Comparison of ENCODE assay signal across 11 cellular contexts in genomic region chr15:68806220-68807105, GRCh38. TPM values are rescaled to one million over a fixed set of nuclear protein-coding genes. Genes with fewer than 3 reads are reported as not detected.
DNase-seq lines count a peak whose midpoint lies in the region; ATAC-seq and TF ChIP-seq lines count a peak whose summit lies in the region.
"Had no signal": no experiment of that assay in that cellular context is flagged by ENCODE, and none has a peak within 500 bp of the region (broad histone marks: within the 10 kb centered on the region; RNA-seq: fewer than 3 reads in every experiment).

No MANE protein-coding gene starts in this region.

- DNase-seq in fibroblast of villous mesenchyme (ENCODE audit: low read depth), result peak; percentile 53
- DNase-seq in middle frontal gyrus (ENCODE audit: extremely low spot score, low spot score), result peak; percentile 42
- peak in 38 of 49 donors; percentile 27 to 89 (median 65) for DNase-seq in substantia nigra (lab: John Stamatoyannopoulos, UW)
- DNase-seq in AG08395 (ENCODE audit: low spot score), result no peak
- DNase-seq in RKO (ENCODE audit: low spot score), result no peak
- DNase-seq: activated B cell treated with CpG ODN at 0.5 μM for 24 hours; KBM-7; NCI-H2081; stimulated activated CD4-positive, alpha-beta T cell treated with anti-CD3 and anti-CD28 coated beads, Interleukin-4, amount 100 ng/mL, for 4 hours had no signal

- no peak for TF ChIP-seq CTCF in fibroblast of villous mesenchyme (IDR thresholded peaks at IDR 0.05; ENCODE audit: insufficient read depth, low read depth, low read length)

- H3K4me3 ChIP-seq in fibroblast of villous mesenchyme (ENCODE audit: low read depth, low read length), result no peak overlapping the region

- ATAC-seq in SK-N-SH treated with all-trans-retinoic acid at 6 μM for 48 hours (peak; percentile 64; the same call in 2 of the 3 replicates), HG02870 (IDR thresholded peaks at IDR 0.05; ENCODE audit: unreplicated experiment) (no peak)

- peak overlapping the region; percentile 88 for H3K27ac ChIP-seq in substantia nigra (ENCODE audit: low read depth, low read length, poor library complexity, severe bottlenecking)

TF ChIP-seq in SK-N-SH treated with all-trans-retinoic acid at 6 μM for 48 hours, 23 proteins besides CTCF, POLR2A, EP300 and RAD21:
- TF ChIP-seq ISL1 (CRISPR knock-in tag; IDR thresholded peaks at IDR 0.05) (no peak), TOX (CRISPR knock-in tag; IDR thresholded peaks at IDR 0.05; ENCODE audit: borderline replicate concordance) (no peak), RARB (CRISPR knock-in tag; IDR thresholded peaks at IDR 0.05) (no peak), GLIS3 (CRISPR knock-in tag; IDR thresholded peaks at IDR 0.05) (no peak), BACH2 (CRISPR knock-in tag; IDR thresholded peaks at IDR 0.05; ENCODE audit: borderline replicate concordance) (no peak), TSHZ2 (CRISPR knock-in tag; IDR thresholded peaks at IDR 0.05) (no peak)
TF ChIP-seq in SK-N-SH treated with all-trans-retinoic acid at 6 μM for 48 hours: peak in this region for 0.

RNA-seq across cellular contexts. Expression of gene ANP32A, which starts 14.2 kb away (rescaled TPM):
- total RNA-seq in fibroblast of villous mesenchyme, result 28.7 and 38.0 TPM in 2 replicates

Comparison
In these comparisons a context has a peak if more than half of its experiments do, and no peak if none do; other contexts are left out.
1. DNase-seq: peak in fibroblast of villous mesenchyme (single experiment), middle frontal gyrus (single experiment) and substantia nigra (38 of 49); none in AG08395 (single experiment) and RKO (single experiment).